Comparison of ENCODE assay signal across 9 cellular contexts in genomic region chr1:205324781-205325180, GRCh38. TPM values are rescaled to one million over a fixed set of nuclear protein-coding genes. Genes with fewer than 3 reads are reported as not detected.
DNase-seq lines count a peak whose midpoint lies in the region; ATAC-seq, FAIRE-seq and TF ChIP-seq lines count a peak whose summit lies in the region.
"Had no signal": no experiment of that assay in that cellular context is flagged by ENCODE, and none has a peak within 500 bp of the region (broad histone marks: within the 10 kb centered on the region; RNA-seq: fewer than 3 reads in every experiment).

No MANE protein-coding gene starts in this region.

- no TSS peak for BruUV-seq in GM12878 (replicated peaks; lab: Mats Ljungman, UMichigan)

- no peak for TF ChIP-seq RAD21 in GM12878 (IDR thresholded peaks at IDR 0.05; ENCODE audit: insufficient read depth, low read depth, low read length)

- in situ Hi-C loops in GM12878 (cut with MboI): loop anchor here (5.0 kb wide), 1 partner anchor 42 kb away; no protein-coding TSS in a partner anchor

- FAIRE-seq in GM12878 (lab: Jason Lieb, UNC): no peak
- FAIRE-seq: pancreas had no signal

- no peak overlapping the region for H3K4me3 Mint-ChIP-seq in activated CD4-positive, alpha-beta memory T cell treated with anti-CD3 and anti-CD28 coated beads, Interleukin-2, amount 10 ng/mL, durations not matched to agents 7 days and 5 days

- H3K27ac ChIP-seq in GM12878 (ENCODE audit: control insufficient read depth, insufficient read depth): no peak overlapping the region

- peaks cover 42% of the 10 kb centered on the region for H3K27me3 Mint-ChIP-seq in activated CD4-positive, alpha-beta memory T cell treated with anti-CD3 and anti-CD28 coated beads, Interleukin-2, amount 10 ng/mL, durations not matched to agents 7 days and 5 days

- RAD21 ChIA-PET in GM12878 (lab: Charles Lee; ENCODE audit: unreplicated experiment): interaction anchor here (0.6 to 23.9 kb wide), 30 partner anchors 9 to 269 kb away, joined by 3 to 892 read pairs (median 6); partner anchors contain the start of gene TMCC2

- no peak overlapping the region for H3K4me3 ChIP-seq in AG04449 (ENCODE audit: low read depth, low read length)
- H3K4me3 ChIP-seq in GM12878: no peak overlapping the region
- H3K4me3 ChIP-seq: pancreas had no signal

- peaks cover 7% of the 10 kb centered on the region for H3K36me3 Mint-ChIP-seq in activated CD4-positive, alpha-beta memory T cell treated with anti-CD3 and anti-CD28 coated beads, Interleukin-2, amount 10 ng/mL, durations not matched to agents 7 days and 5 days (ENCODE audit: low read depth)

- 2% methylated on average over 6 of the region's 6 CpGs for WGBS in GM12878 (ENCODE audit: insufficient coverage, insufficient replicate concordance, low lambda C conversion rate, missing lambda C conversion rate)

- H4K20me1 ChIP-seq in GM12878 (ENCODE audit: control insufficient read depth, insufficient read depth): no peaks in the 10 kb centered on the region

- H3K27me3 ChIP-seq in GM12878 (replicated peaks in 1 of 2; ENCODE audit: control insufficient read depth in 2 of 2, insufficient read depth in 2 of 2, low read length in 1 of 2): peaks cover 2 to 8% of the 10 kb centered on the region in 2 experiments
- H3K27me3 ChIP-seq: pancreas had no signal

- peaks cover 25% of the 10 kb centered on the region for H3K4me1 Mint-ChIP-seq in activated CD4-positive, alpha-beta memory T cell treated with anti-CD3 and anti-CD28 coated beads, Interleukin-2, amount 10 ng/mL, durations not matched to agents 7 days and 5 days

- TF ChIP-seq EP300 in GM12878 (IDR thresholded peaks at IDR 0.05; ENCODE audit: borderline replicate concordance in 1 of 2, control insufficient read depth in 1 of 2, low read depth in 2 of 2, low read length in 2 of 2): no peak

- no peaks in the 10 kb centered on the region for H3K79me2 ChIP-seq in GM12878 (ENCODE audit: control insufficient read depth, insufficient read depth, low read length)

- intact Hi-C loops in GM12878 (cut with micrococcal nuclease; ENCODE audit: unreplicated experiment): loop anchor here (1.0 kb wide), 2 partner anchors 36 to 51 kb away; no protein-coding TSS in a partner anchor

- CTCF ChIA-PET in AG04449 (lab: Yijun Ruan, JAX) (interaction anchor here (0.7 to 28.6 kb wide), 26 partner anchors 9 to 337 kb away, joined by 3 to 2093 read pairs (median 5); partner anchors contain the start of gene TMCC2), GM12878 (lab: Yijun Ruan, JAX) (interaction anchor here (0.5 to 59.5 kb wide), 36 partner anchors 8 to 1944 kb away, joined by 3 to 2333 read pairs (median 5); partner anchors contain the start of gene TMCC2)
- CTCF ChIA-PET in activated CD4-positive, alpha-beta memory T cell treated with anti-CD3 and anti-CD28 coated beads, Interleukin-2, amount 10 ng/mL, durations not matched to agents 7 days and 5 days (lab: Charles Lee): interaction anchor here (0.6 to 21.8 kb wide), 19 partner anchors 9 to 335 kb away, joined by 3 to 724 read pairs (median 5); partner anchors contain the start of gene TMCC2

- H3K36me3 ChIP-seq in GM12878 (ENCODE audit: control insufficient read depth in 2 of 2, insufficient read depth in 2 of 2, low read length in 1 of 2): no peaks in the 10 kb centered on the region
- H3K36me3 ChIP-seq: pancreas had no signal

- H2AFZ ChIP-seq in GM12878 (ENCODE audit: control insufficient read depth, low read depth, low read length): no peak overlapping the region

- peak; percentile 11; the same call in 2 of the 3 replicates for ATAC-seq in GM12878

- TF ChIP-seq CTCF in AG04449 (IDR thresholded peaks at IDR 0.05; ENCODE audit: insufficient read depth, low read length, missing control alignments) (no peak), GM12878 (IDR thresholded peaks at IDR 0.05 in 2 of 3, conservative IDR thresholded peaks at IDR 0.05 in 1 of 3; ENCODE audit: control insufficient read depth in 2 of 3, extremely low read depth in 1 of 3, insufficient read depth in 1 of 3, low read depth in 3 of 3, low read length in 3 of 3) (no peak)

- peak; percentile 64 for DNase-seq in AG04449 (ENCODE audit: low read depth, low spot score)
- peak; percentile 89 for DNase-seq in HK-2 (ENCODE audit: unreplicated experiment)
- DNase-seq in GM12878 (ENCODE audit: low read depth, low spot score): no peak
- peak; percentile 97 for DNase-seq in kidney tubule cell (ENCODE audit: low spot score)
- DNase-seq in D341Med (ENCODE audit: low spot score): no peak
- no peak for DNase-seq in NCI-H1694 treated with DMSO at 0.1 percent for 48 hours (lab: John Stamatoyannopoulos, UW)
- no peak for DNase-seq in pons (ENCODE audit: low spot score)
- DNase-seq in activated CD4-positive, alpha-beta memory T cell treated with anti-CD3 and anti-CD28 coated beads, Interleukin-2, amount 10 ng/mL, durations not matched to agents 7 days and 5 days: no peak

- H3K4me2 ChIP-seq in GM12878 (ENCODE audit: control insufficient read depth, insufficient read depth): no peak overlapping the region

- SMC1A ChIA-PET in GM12878 (lab: Charles Lee; ENCODE audit: uncharacterized antibody, unreplicated experiment): interaction anchor here (0.6 to 35.1 kb wide), 38 partner anchors 9 to 307 kb away, joined by 3 to 1445 read pairs (median 4); partner anchors contain the start of genes ELK4 and TMCC2

- peaks cover 9% of the 10 kb centered on the region for H3K4me1 ChIP-seq in GM12878 (ENCODE audit: control insufficient read depth, insufficient read depth, low read length)

- no peaks in the 10 kb centered on the region; the same call in 2 of the 3 replicates for H3K9me3 ChIP-seq in GM12878 (replicated peaks; ENCODE audit: control insufficient read depth, insufficient read depth, low read length)
- H3K9me3 ChIP-seq: pancreas had no signal

- TF ChIP-seq POLR2A in GM12878 (IDR thresholded peaks at IDR 0.05; ENCODE audit: low read depth, low read length): no peak

- no peak overlapping the region for H3K27ac Mint-ChIP-seq in activated CD4-positive, alpha-beta memory T cell treated with anti-CD3 and anti-CD28 coated beads, Interleukin-2, amount 10 ng/mL, durations not matched to agents 7 days and 5 days

- no peak overlapping the region for H3K9ac ChIP-seq in GM12878 (ENCODE audit: control insufficient read depth, insufficient read depth, low read length)

- POLR2A ChIA-PET in AG04449 (lab: Yijun Ruan, JAX): interaction anchor here (1.4 to 1.9 kb wide), 3 partner anchors 11 to 54 kb away, joined by 4 to 16 read pairs (median 10); no protein-coding TSS in a partner anchor
- POLR2A ChIA-PET in GM12878 (lab: Charles Lee): interaction anchor here (0.8 to 8.0 kb wide), 8 partner anchors 10 to 87 kb away, joined by 3 to 91 read pairs (median 6); no protein-coding TSS in a partner anchor
- POLR2A ChIA-PET in activated CD4-positive, alpha-beta memory T cell treated with anti-CD3 and anti-CD28 coated beads, Interleukin-2, amount 10 ng/mL, durations not matched to agents 7 days and 5 days (lab: Charles Lee): interaction anchor here (1.1 to 10.7 kb wide), 3 partner anchors 38 to 52 kb away, joined by 3 to 234 read pairs (median 66); no protein-coding TSS in a partner anchor

- no peaks in the 10 kb centered on the region for H3K9me3 Mint-ChIP-seq in activated CD4-positive, alpha-beta memory T cell treated with anti-CD3 and anti-CD28 coated beads, Interleukin-2, amount 10 ng/mL, durations not matched to agents 7 days and 5 days

RNA-seq across cellular contexts. Expression of gene NUAK2, which starts 3.2 kb away (rescaled TPM):
- 16.3 and 17.6 TPM in 2 replicates for total RNA-seq in GM12878 (2013; cell fraction: nucleolus; rRNA removed)
- total RNA-seq in GM12878 (2014; rRNA removed) (1.6 and 2.0 TPM in 2 replicates), GM12878 (2014; rRNA removed; fragmentation: Illumina TruSeq; extraction: Trizol) (0.83 and 1.2 TPM in 2 replicates), GM12878 (2021) (3.0 TPM in 2 replicates)
- 0.26 TPM for polyA plus RNA-seq in GM12878 (2011; ENCODE audit: low read depth)
- polyA plus RNA-seq in GM12878 (2011; rRNA removed) (1.4 and 2.0 TPM in 2 replicates), GM12878 (2014; fragmentation: Illumina TruSeq; extraction: Trizol) (0.81 and 1.2 TPM in 2 replicates), GM12878 (2014; fragmentation: Nextera tagmentation; extraction: Ambion mirVana) (under 1 TPM; 0.27 to 0.31 TPM), GM12878 (2014; rRNA removed) (1.1 and 1.4 TPM in 2 replicates), GM12878 (2016; fragmentation: Nextera tagmentation; extraction: Ambion mirVana) (1 to 10 TPM in 1 of 2 experiments, under 1 TPM in 1; 0.87 to 1.3 TPM)
- 1.7 and 2.1 TPM in 2 replicates for polyA plus RNA-seq in GM12878 (2011; cell fraction: cytosol; rRNA removed)
- polyA plus RNA-seq in GM12878 (2011; cell fraction: nucleus; rRNA removed): 3.5 and 3.8 TPM in 2 replicates
- 0.47 and 0.66 TPM in 2 replicates for polyA plus RNA-seq in GM12878 (2012)
- 2.3 and 3.9 TPM in 2 replicates for polyA minus RNA-seq in GM12878 (2011; rRNA and poly(A)+ RNA removed)
- polyA minus RNA-seq in GM12878 (2011; cell fraction: cytosol; rRNA and poly(A)+ RNA removed): 2.6 and 2.9 TPM in 2 replicates
- 2.5 and 3.7 TPM in 2 replicates for polyA minus RNA-seq in GM12878 (2011; cell fraction: nucleus; rRNA and poly(A)+ RNA removed)
- 10 to 100 TPM; 12.4 to 13.0 TPM for total RNA-seq in activated CD4-positive, alpha-beta memory T cell treated with anti-CD3 and anti-CD28 coated beads, Interleukin-2, amount 10 ng/mL, durations not matched to agents 7 days and 5 days

RNA-seq across cellular contexts. Expression of gene KLHDC8A, which starts 31.9 kb away (rescaled TPM):
- not detected in 2 replicates for total RNA-seq in GM12878 (2013; cell fraction: nucleolus; rRNA removed)
- total RNA-seq in GM12878 (2014; rRNA removed) (not detected in 2 replicates), GM12878 (2014; rRNA removed; fragmentation: Illumina TruSeq; extraction: Trizol) (not detected in 2 replicates), GM12878 (2021) (not detected in 2 replicates)
- polyA plus RNA-seq in GM12878 (2011; ENCODE audit: low read depth): not detected
- polyA plus RNA-seq in GM12878 (2011; rRNA removed) (not detected in 2 replicates), GM12878 (2014; fragmentation: Illumina TruSeq; extraction: Trizol) (not detected in 2 replicates), GM12878 (2014; fragmentation: Nextera tagmentation; extraction: Ambion mirVana) (not detected), GM12878 (2014; rRNA removed) (not detected in 2 replicates), GM12878 (2016; fragmentation: Nextera tagmentation; extraction: Ambion mirVana) (not detected)
- polyA plus RNA-seq in GM12878 (2011; cell fraction: cytosol; rRNA removed): not detected in 2 replicates
- polyA plus RNA-seq in GM12878 (2011; cell fraction: nucleus; rRNA removed): not detected in 2 replicates
- polyA plus RNA-seq in GM12878 (2012): not detected in 2 replicates
- not detected in 2 replicates for polyA minus RNA-seq in GM12878 (2011; rRNA and poly(A)+ RNA removed)
- polyA minus RNA-seq in GM12878 (2011; cell fraction: cytosol; rRNA and poly(A)+ RNA removed): not detected in 2 replicates
- polyA minus RNA-seq in GM12878 (2011; cell fraction: nucleus; rRNA and poly(A)+ RNA removed): not detected in 2 replicates
- not detected for total RNA-seq in activated CD4-positive, alpha-beta memory T cell treated with anti-CD3 and anti-CD28 coated beads, Interleukin-2, amount 10 ng/mL, durations not matched to agents 7 days and 5 days

Comparison
In these comparisons a context has a peak if more than half of its experiments do, and no peak if none do; other contexts are left out.
1. DNase-seq: peak in AG04449 (single experiment), HK-2 (single experiment) and kidney tubule cell (single experiment); none in GM12878 (single experiment), D341Med (single experiment), NCI-H1694 treated with DMSO at 0.1 percent for 48 hours (single experiment), pons (single experiment) and activated CD4-positive, alpha-beta memory T cell treated with anti-CD3 and anti-CD28 coated beads, Interleukin-2, amount 10 ng/mL, durations not matched to agents 7 days and 5 days (single experiment).